Comparison of ENCODE assay signal across 23 cellular contexts in genomic region chr11:83374311-83374710, GRCh38.
"Had no signal": no experiment of that assay in that cellular context is flagged by ENCODE, and none has a peak within 500 bp of the region (broad histone marks: within the 10 kb centered on the region; RNA-seq: fewer than 3 reads in every experiment).

No MANE protein-coding gene starts in this region.

- H3K9me3 ChIP-seq: colonic mucosa, ovary, thoracic aorta, upper lobe of left lung had no signal

- H3K27me3 ChIP-seq: colonic mucosa, esophagus muscularis mucosa, foreskin keratinocyte, left lung, ovary, tibial nerve, upper lobe of left lung had no signal

- FAIRE-seq: endothelial cell of umbilical vein, kidney, urothelium cell line had no signal

- H3K27ac ChIP-seq: colonic mucosa, esophagus muscularis mucosa, foreskin keratinocyte, left lung, ovary, thoracic aorta, tibial nerve, upper lobe of left lung had no signal

- DNase-seq: colonic mucosa; effector memory CD4-positive, alpha-beta T cell; foreskin keratinocyte; immature natural killer cell; kidney; left cardiac atrium; left lung; mesendoderm; naive thymus-derived CD8-positive, alpha-beta T cell; nephron progenitor cell; occipital lobe; ovary; stimulated activated CD4-positive, alpha-beta T cell treated with anti-CD3 and anti-CD28 coated beads, Interleukin-12 subunit alpha, Interleukin-12 subunit beta, amount 100 ng/mL, for 4 hours; stimulated activated CD4-positive, alpha-beta T cell treated with anti-CD3 and anti-CD28 coated beads, Interleukin-1b, Interleukin-23, amount 100 ng/mL, for 48 hours; stimulated activated CD4-positive, alpha-beta T cell treated with anti-CD3 and anti-CD28 coated beads, Interleukin-4, amount 100 ng/mL, for 24 hours; stimulated activated naive CD4-positive, alpha-beta T cell treated with Interleukin-2 at 50 U/mL for 16 hours; upper lobe of left lung had no signal

- H3K4me2 ChIP-seq: smooth muscle cell had no signal

- H3K36me3 ChIP-seq: colonic mucosa, esophagus muscularis mucosa, left lung, ovary, thoracic aorta, tibial nerve, upper lobe of left lung had no signal

- H3K4me3 ChIP-seq: colonic mucosa, esophagus muscularis mucosa, left lung, ovary, smooth muscle cell, thoracic aorta, tibial nerve, upper lobe of left lung had no signal
